Comparison of ENCODE assay signal across 14 cellular contexts in the genomic region with DNA sequence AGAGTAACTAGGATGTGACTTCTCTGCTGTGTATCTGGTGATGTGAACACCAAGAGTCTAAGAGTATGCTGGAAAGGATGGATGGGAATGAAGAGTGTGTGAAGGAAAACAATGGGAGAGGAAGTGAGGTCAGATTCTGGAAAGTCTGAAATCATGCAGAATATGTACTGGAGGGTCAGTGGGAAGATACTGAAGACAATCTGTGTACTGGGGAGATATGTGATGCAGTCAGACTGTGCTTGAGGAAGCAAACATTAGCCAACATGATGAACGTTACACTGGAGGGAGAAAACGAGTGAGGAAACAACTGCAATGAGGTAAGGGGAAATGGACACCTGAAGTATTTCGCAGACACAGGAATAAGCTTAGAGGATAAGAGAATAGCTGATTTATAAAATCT.
DNase-seq lines count a peak whose midpoint lies in the region; ATAC-seq, FAIRE-seq and TF ChIP-seq lines count a peak whose summit lies in the region.
"Had no signal": no experiment of that assay in that cellular context is flagged by ENCODE, and none has a peak within 500 bp of the region (broad histone marks: within the 10 kb centered on the region; RNA-seq: fewer than 3 reads in every experiment).

No MANE protein-coding gene starts in this region.

- H3K36me3 ChIP-seq in endothelial cell of umbilical vein (ENCODE audit: control insufficient read depth in 2 of 2, extremely low read depth in 1 of 2, insufficient read depth in 2 of 2, low read length in 2 of 2) = peaks cover 3 to 6% of the 10 kb centered on the region in 2 experiments

- DNase-seq in natural killer cell (no peak), endothelial cell of umbilical vein (ENCODE audit: low read depth, low spot score) (peak; percentile 24), RPMI8226 (no peak), NCI-H82 (lab: John Stamatoyannopoulos, UW) (no peak), NCI-H1092 treated with DMSO at 0.1 percent for 48 hours (lab: John Stamatoyannopoulos, UW) (no peak)
- DNase-seq in natural killer cell treated with Interleukin-12 subunit alpha and Interleukin-12 subunit beta and Interleukin-15 and Interleukin-18, amount 100 ng/mL, for 72 hours (ENCODE audit: low spot score) = no peak
- DNase-seq: CD8-positive, alpha-beta memory T cell; GF-D8; NCI-H1436 treated with DMSO at 0.1 percent for 48 hours; NCI-H2081; NCI-H510A treated with DMSO at 0.1 percent for 48 hours; SHP77 treated with DMSO at 0.1 percent for 48 hours had no signal

- dilution Hi-C loops in endothelial cell of umbilical vein (cut with MboI; ENCODE audit: extremely low pct_ligation_motif_present, low sequenced_read_pairs) = no loop called here

- H3K9me3 ChIP-seq in endothelial cell of umbilical vein (replicated peaks; ENCODE audit: control insufficient read depth, insufficient read depth, low read length) = no peaks in the 10 kb centered on the region

- ATAC-seq in natural killer cell = no peak
- ATAC-seq in natural killer cell treated with Interleukin-12 subunit alpha and Interleukin-12 subunit beta and Interleukin-15 and Interleukin-18, amount 100 ng/mL, for 72 hours = no peak
- no peak for ATAC-seq in activated T-helper 17 cell treated with anti-CD3 and anti-CD28 coated beads, Interleukin-2, amount 50 U/mL, for 72 hours (replicated peaks)

- POLR2A ChIA-PET in endothelial cell of umbilical vein (lab: Charles Lee) = no interaction called here

- H3K27me3 Mint-ChIP-seq in natural killer cell (ENCODE audit: low read depth in 2 of 2) = no peaks in the 10 kb centered on the region
- no peaks in the 10 kb centered on the region for H3K27me3 Mint-ChIP-seq in natural killer cell treated with Interleukin-12 subunit alpha and Interleukin-12 subunit beta and Interleukin-15 and Interleukin-18, amount 100 ng/mL, for 72 hours
- no peaks in the 10 kb centered on the region for H3K27me3 Mint-ChIP-seq in activated T-helper 17 cell treated with anti-CD3 and anti-CD28 coated beads, Interleukin-2, amount 50 U/mL, for 72 hours

- no peak overlapping the region for H3K9ac ChIP-seq in endothelial cell of umbilical vein (replicated peaks; ENCODE audit: extremely low read depth, insufficient read depth, low read length)

- FAIRE-seq in endothelial cell of umbilical vein (lab: Jason Lieb, UNC) = no peak
- FAIRE-seq: RCC 7860 had no signal

- H2AFZ ChIP-seq in endothelial cell of umbilical vein (ENCODE audit: low read depth, low read length) = no peak overlapping the region

- H3K9me1 ChIP-seq in endothelial cell of umbilical vein (replicated peaks; ENCODE audit: control insufficient read depth, extremely low read depth, insufficient read depth, low read length) = no peaks in the 10 kb centered on the region

- H3K4me1 Mint-ChIP-seq in natural killer cell = peaks cover 11 to 27% of the 10 kb centered on the region in 2 donors
- H3K4me1 Mint-ChIP-seq in natural killer cell treated with Interleukin-12 subunit alpha and Interleukin-12 subunit beta and Interleukin-15 and Interleukin-18, amount 100 ng/mL, for 72 hours (ENCODE audit: low read depth in 2 of 2) = peaks cover 8 to 28% of the 10 kb centered on the region in 2 donors
- H3K4me1 Mint-ChIP-seq in activated T-helper 17 cell treated with anti-CD3 and anti-CD28 coated beads, Interleukin-2, amount 50 U/mL, for 72 hours = peaks cover 7% of the 10 kb centered on the region

- CTCF ChIA-PET in endothelial cell of umbilical vein (lab: Charles Lee) = no interaction called here

- intact Hi-C loops in natural killer cell (cut with micrococcal nuclease) (no loop called here), endothelial cell of umbilical vein (cut with micrococcal nuclease) (no loop called here)

- H3K27me3 ChIP-seq in endothelial cell of umbilical vein (ENCODE audit: control insufficient read depth in 2 of 2, insufficient read depth in 2 of 2, low read length in 2 of 2) = no peaks in the 10 kb centered on the region

- no peak for TF ChIP-seq POLR2A in endothelial cell of umbilical vein (IDR thresholded peaks at IDR 0.05; ENCODE audit: low read depth, low read length)

- H3K36me3 Mint-ChIP-seq in natural killer cell = peaks cover 11% of the 10 kb centered on the region
- H3K36me3 Mint-ChIP-seq in natural killer cell treated with Interleukin-12 subunit alpha and Interleukin-12 subunit beta and Interleukin-15 and Interleukin-18, amount 100 ng/mL, for 72 hours = peaks cover 34% of the 10 kb centered on the region
- H3K36me3 Mint-ChIP-seq in activated T-helper 17 cell treated with anti-CD3 and anti-CD28 coated beads, Interleukin-2, amount 50 U/mL, for 72 hours (ENCODE audit: low read depth) = peaks cover 89% of the 10 kb centered on the region

- no peak overlapping the region for H3K4me3 Mint-ChIP-seq in natural killer cell
- H3K4me3 Mint-ChIP-seq in natural killer cell treated with Interleukin-12 subunit alpha and Interleukin-12 subunit beta and Interleukin-15 and Interleukin-18, amount 100 ng/mL, for 72 hours = no peak overlapping the region
- no peak overlapping the region for H3K4me3 Mint-ChIP-seq in activated T-helper 17 cell treated with anti-CD3 and anti-CD28 coated beads, Interleukin-2, amount 50 U/mL, for 72 hours
- H3K4me3 Mint-ChIP-seq: CD8-positive, alpha-beta memory T cell had no signal

- peak overlapping the region; percentile 1 to 37 for H3K27ac Mint-ChIP-seq in natural killer cell
- H3K27ac Mint-ChIP-seq in natural killer cell treated with Interleukin-12 subunit alpha and Interleukin-12 subunit beta and Interleukin-15 and Interleukin-18, amount 100 ng/mL, for 72 hours = no peak overlapping the region
- peak overlapping the region; percentile 0 for H3K27ac Mint-ChIP-seq in activated T-helper 17 cell treated with anti-CD3 and anti-CD28 coated beads, Interleukin-2, amount 50 U/mL, for 72 hours

- no peak overlapping the region for H3K4me3 ChIP-seq in endothelial cell of umbilical vein (replicated peaks in 1 of 3; ENCODE audit: insufficient read depth in 1 of 3, low read depth in 1 of 3, low read length in 3 of 3)

- H3K9me3 Mint-ChIP-seq in natural killer cell = no peaks in the 10 kb centered on the region
- no peaks in the 10 kb centered on the region for H3K9me3 Mint-ChIP-seq in natural killer cell treated with Interleukin-12 subunit alpha and Interleukin-12 subunit beta and Interleukin-15 and Interleukin-18, amount 100 ng/mL, for 72 hours
- H3K9me3 Mint-ChIP-seq in activated T-helper 17 cell treated with anti-CD3 and anti-CD28 coated beads, Interleukin-2, amount 50 U/mL, for 72 hours = no peaks in the 10 kb centered on the region
- H3K9me3 Mint-ChIP-seq: CD8-positive, alpha-beta memory T cell had no signal

- H3K79me2 ChIP-seq in endothelial cell of umbilical vein (ENCODE audit: control insufficient read depth, insufficient read depth, low read length) = no peaks in the 10 kb centered on the region

- H3K4me1 ChIP-seq in endothelial cell of umbilical vein (ENCODE audit: control insufficient read depth, extremely low read depth, insufficient read depth, low read length) = peaks cover 9% of the 10 kb centered on the region

- TF ChIP-seq CTCF in natural killer cell (IDR thresholded peaks at IDR 0.05) (no peak), endothelial cell of umbilical vein (IDR thresholded peaks at IDR 0.05; ENCODE audit: extremely low read depth in 1 of 2, insufficient read depth in 1 of 2, low read depth in 1 of 2, low read length in 2 of 2) (no peak)

- H3K4me2 ChIP-seq in endothelial cell of umbilical vein (ENCODE audit: insufficient read depth, low read length) = no peak overlapping the region

- BruUV-seq in endothelial cell of umbilical vein (replicated peaks; lab: Mats Ljungman, UMichigan) = no TSS peak

- H3K27ac ChIP-seq in endothelial cell of umbilical vein (ENCODE audit: insufficient read depth, low read depth, low read length) = no peak overlapping the region

- H4K20me1 ChIP-seq in endothelial cell of umbilical vein (replicated peaks; ENCODE audit: control insufficient read depth, extremely low read depth, insufficient read depth, low read length) = no peaks in the 10 kb centered on the region

TF ChIP-seq in endothelial cell of umbilical vein, 7 proteins besides CTCF, POLR2A, EP300 and RAD21:
- TF ChIP-seq, protein P1, sequence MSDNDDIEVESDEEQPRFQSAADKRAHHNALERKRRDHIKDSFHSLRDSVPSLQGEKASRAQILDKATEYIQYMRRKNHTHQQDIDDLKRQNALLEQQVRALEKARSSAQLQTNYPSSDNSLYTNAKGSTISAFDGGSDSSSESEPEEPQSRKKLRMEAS (IDR thresholded peaks at IDR 0.05; ENCODE audit: insufficient read depth, insufficient read length) = no peak
- TF ChIP-seq FOS (IDR thresholded peaks at IDR 0.05; ENCODE audit: borderline replicate concordance, insufficient read depth, low read length) (no peak), POLR2AphosphoS5 (IDR thresholded peaks at IDR 0.05; ENCODE audit: insufficient read depth, low read depth, low read length) (no peak), JUN (IDR thresholded peaks at IDR 0.05; ENCODE audit: borderline replicate concordance, insufficient read depth, insufficient read length, low read depth) (no peak), GATA2 (IDR thresholded peaks at IDR 0.05; ENCODE audit: insufficient read depth, insufficient read length, low read depth, low read length) (no peak), EZH2 (IDR thresholded peaks at IDR 0.05; ENCODE audit: borderline replicate concordance, low read depth, low read length, severe bottlenecking) (no peak), MYC (IDR thresholded peaks at IDR 0.05; ENCODE audit: low read depth, low read length) (no peak)

Comparison
In these comparisons a context has a peak if more than half of its experiments do, and no peak if none do; other contexts are left out.
1. H3K27ac Mint-ChIP-seq: peak in natural killer cell (2 of 2) and activated T-helper 17 cell treated with anti-CD3 and anti-CD28 coated beads, Interleukin-2, amount 50 U/mL, for 72 hours (single experiment); none in natural killer cell treated with Interleukin-12 subunit alpha and Interleukin-12 subunit beta and Interleukin-15 and Interleukin-18, amount 100 ng/mL, for 72 hours (0 of 2).